Comparison of ENCODE assay signal across 8 cellular contexts in genomic region chr14:69694730-69695663, GRCh38.
A peak's percentile ranks its signal among the peaks of the same experiment; 100 is the strongest.
DNase-seq lines count a peak whose midpoint lies in the region; ATAC-seq and TF ChIP-seq lines count a peak whose summit lies in the region.

No MANE protein-coding gene starts in this region.

- H3K9me3 ChIP-seq in OCI-LY7 (ENCODE audit: low read length) (no peaks in the 10 kb centered on the region), esophagus squamous epithelium (no peaks in the 10 kb centered on the region)

- POLR2A ChIA-PET in OCI-LY7 (lab: Charles Lee): interaction anchor here (0.8 kb wide), 1 partner anchor 86 kb away, joined by 3 read pairs; no protein-coding TSS in a partner anchor

- H3K27me3 ChIP-seq in esophagus squamous epithelium (no peaks in the 10 kb centered on the region), rectal smooth muscle tissue (ENCODE audit: control insufficient read depth, insufficient read depth, low read length) (no peaks in the 10 kb centered on the region), H7 (ENCODE audit: control insufficient read depth, insufficient read depth, low read length) (no peaks in the 10 kb centered on the region)

- H3K4me3 ChIP-seq in OCI-LY7 (ENCODE audit: low read depth, low read length, poor library complexity, severe bottlenecking) (peak overlapping the region; percentile 29), esophagus squamous epithelium (no peak overlapping the region), rectal smooth muscle tissue (ENCODE audit: low read length) (peak overlapping the region; percentile 16), H7 (ENCODE audit: insufficient read depth, low read depth, low read length) (no peak overlapping the region)

- peak overlapping the region; percentile 84 for H3K4me2 ChIP-seq in OCI-LY7 (ENCODE audit: low read length)

- peaks cover 25% of the 10 kb centered on the region for H4K20me1 ChIP-seq in OCI-LY7 (ENCODE audit: insufficient read depth, low read length)

- ATAC-seq in GM19395 (IDR thresholded peaks at IDR 0.05; ENCODE audit: unreplicated experiment): peak; percentile 18

- peak overlapping the region; percentile 84 for H3K27ac ChIP-seq in OCI-LY7 (ENCODE audit: low read depth, low read length, poor library complexity, severe bottlenecking)
- H3K27ac ChIP-seq in esophagus squamous epithelium: peak overlapping the region; percentile 80 to 91 (median 86)
- no peak overlapping the region for H3K27ac ChIP-seq in rectal smooth muscle tissue (ENCODE audit: low read depth, low read length)

- BruUV-seq in OCI-LY7 (replicated peaks; lab: Mats Ljungman, UMichigan): no TSS peak

- peaks cover 98% of the 10 kb centered on the region for H3K79me2 ChIP-seq in OCI-LY7 (ENCODE audit: insufficient read depth, low read depth, low read length)

- DNase-seq in OCI-LY7 (ENCODE audit: low spot score) (peak; percentile 48), esophagus squamous epithelium (lab: John Stamatoyannopoulos, UW) (no peak), H7 (no peak), activated gamma-delta T cell treated with Interleukin-2 at 50 U/mL for 16 hours (no peak), GM19240 (ENCODE audit: insufficient read length, low spot score) (no peak), AG20443 (ENCODE audit: low spot score) (no peak)

- no peak overlapping the region for H2AFZ ChIP-seq in OCI-LY7 (ENCODE audit: low read length)

- H3K36me3 ChIP-seq in OCI-LY7 (ENCODE audit: insufficient read depth, low read length) (peaks cover 23% of the 10 kb centered on the region), esophagus squamous epithelium (peaks cover 0 to 11% (median 0%) of the 10 kb centered on the region in 3 donors), rectal smooth muscle tissue (ENCODE audit: control insufficient read depth, insufficient read depth, low read length) (peaks cover 4% of the 10 kb centered on the region), H7 (replicated peaks; ENCODE audit: control insufficient read depth, insufficient read depth, low read length) (no peaks in the 10 kb centered on the region)

- no peak for TF ChIP-seq POLR2A in esophagus squamous epithelium (IDR thresholded peaks at IDR 0.05)

- no peak overlapping the region for H3K9ac ChIP-seq in rectal smooth muscle tissue (ENCODE audit: low read length)

- no peak for TF ChIP-seq CTCF in OCI-LY7 (conservative IDR thresholded peaks at IDR 0.05; ENCODE audit: low read length)
- TF ChIP-seq CTCF in esophagus squamous epithelium (IDR thresholded peaks at IDR 0.05): no peak

- H3K4me1 ChIP-seq in OCI-LY7 (ENCODE audit: insufficient read depth, low read length, poor library complexity, severe bottlenecking) (peaks cover 92% of the 10 kb centered on the region), esophagus squamous epithelium (peaks cover 43 to 78% (median 64%) of the 10 kb centered on the region in 3 donors), rectal smooth muscle tissue (ENCODE audit: control insufficient read depth, insufficient read depth, low read length) (peaks cover 9% of the 10 kb centered on the region)

- intact Hi-C loops in OCI-LY7 (cut with micrococcal nuclease; ENCODE audit: unreplicated experiment): no loop called here
- intact Hi-C loops in esophagus squamous epithelium (cut with DNase I): no loop called here

- WGBS in esophagus squamous epithelium, 2 donors: 74 to 77% methylated on average over 7 to 10 of the region's 10 CpGs

- CTCF ChIA-PET in OCI-LY7 (lab: Charles Lee; ENCODE audit: unreplicated experiment): no interaction called here

- no peaks in the 10 kb centered on the region for H3K9me2 ChIP-seq in OCI-LY7 (ENCODE audit: insufficient read depth, low read length)

Comparison
In these comparisons a context has a peak if more than half of its experiments do, and no peak if none do; other contexts are left out.
1. H3K4me3 ChIP-seq: peak in OCI-LY7 (single experiment) and rectal smooth muscle tissue (single experiment); none in esophagus squamous epithelium (0 of 4) and H7 (single experiment).